1 cellular context compared by ENCODE assay signal in genomic region chr15:94965593-94965992, GRCh38.
TF ChIP-seq lines count a peak whose summit lies in the region.

No MANE protein-coding gene starts in this region.

TF ChIP-seq in HepG2, 621 proteins besides CTCF, POLR2A, EP300 and RAD21 (continued from another document):
- TF ChIP-seq ARID4A (CRISPR knock-in tag; IDR thresholded peaks at IDR 0.05; ENCODE audit: borderline replicate concordance) = no peak
- TF ChIP-seq ZNF589 (CRISPR knock-in tag; conservative IDR thresholded peaks at IDR 0.05) = no peak
- TF ChIP-seq TOE1 (CRISPR knock-in tag; IDR thresholded peaks at IDR 0.05) = no peak
- TF ChIP-seq ZNF644 (CRISPR knock-in tag; IDR thresholded peaks at IDR 0.05; ENCODE audit: low read depth) = no peak
- no peak for TF ChIP-seq NCOA1 (CRISPR knock-in tag; IDR thresholded peaks at IDR 0.05)
- TF ChIP-seq ZBTB34 (CRISPR knock-in tag; IDR thresholded peaks at IDR 0.05) = no peak
- peak; percentile 33; the same call in 1 of the 2 replicates for TF ChIP-seq FOSL2 (CRISPR knock-in tag; IDR thresholded peaks at IDR 0.05)
- TF ChIP-seq FOXA3 (CRISPR knock-in tag; IDR thresholded peaks at IDR 0.05) = no peak
